Comparison of ENCODE assay signal across 13 cellular contexts in genomic region chr2:232937278-232937906, GRCh38.
DNase-seq lines count a peak whose midpoint lies in the region; ATAC-seq lines count a peak whose summit lies in the region.
"Had no signal": no experiment of that assay in that cellular context is flagged by ENCODE, and none has a peak within 500 bp of the region (broad histone marks: within the 10 kb centered on the region; RNA-seq: fewer than 3 reads in every experiment).

No MANE protein-coding gene starts in this region.

- H3K4me3 ChIP-seq in adipocyte (ENCODE audit: low read length), result no peak overlapping the region
- H3K4me3 ChIP-seq in effector memory CD4-positive, alpha-beta T cell (ENCODE audit: insufficient read depth, low read depth, low read length, poor library complexity, severe bottlenecking), result no peak overlapping the region

- no peaks in the 10 kb centered on the region for H3K36me3 ChIP-seq in adipocyte (ENCODE audit: control insufficient read depth, insufficient read depth, low read length, severe bottlenecking)
- no peaks in the 10 kb centered on the region for H3K36me3 ChIP-seq in effector memory CD4-positive, alpha-beta T cell (ENCODE audit: control insufficient read depth, insufficient read depth, low read length)

- no peak overlapping the region for H3K9ac ChIP-seq in adipocyte (ENCODE audit: low read length)

- H3K27me3 ChIP-seq in adipocyte (replicated peaks; ENCODE audit: control insufficient read depth, insufficient read depth, low read length), result peaks cover 10% of the 10 kb centered on the region
- no peaks in the 10 kb centered on the region for H3K27me3 ChIP-seq in effector memory CD4-positive, alpha-beta T cell (replicated peaks; ENCODE audit: control insufficient read depth, insufficient read depth, low read length, poor library complexity, severe bottlenecking)

- no peak overlapping the region for H3K27ac ChIP-seq in effector memory CD4-positive, alpha-beta T cell (ENCODE audit: insufficient read depth, low read length, poor library complexity, severe bottlenecking)

- DNase-seq in AG20443 (ENCODE audit: low spot score) (peak; percentile 82), HuH-7 (ENCODE audit: low spot score) (peak; percentile 53), adipocyte (ENCODE audit: low read depth) (peak; percentile 32), iris pigment epithelial cell (ENCODE audit: low read depth) (peak; percentile 83), NCI-H345 treated with DMSO at 0.1 percent for 48 hours (lab: John Stamatoyannopoulos, UW; ENCODE audit: unreplicated experiment) (no peak), NCI-H2081 (lab: John Stamatoyannopoulos, UW) (no peak)
- DNase-seq in effector memory CD4-positive, alpha-beta T cell, result no peak
- DNase-seq: activated effector memory CD4-positive, alpha-beta T cell treated with anti-CD3 and anti-CD28 coated beads, Interleukin-2, amount 50 U/mL, for 16 hours; foreskin melanocyte; left ventricle myocardium superior; NCI-H1105 treated with DMSO at 0.1 percent for 48 hours; stimulated activated CD8-positive, alpha-beta memory T cell treated with anti-CD3 and anti-CD28 coated beads, Interleukin-4, amount 100 ng/mL, for 48 hours had no signal

- H3K9me3 ChIP-seq in adipocyte (ENCODE audit: control insufficient read depth, low read length), result peaks cover 4% of the 10 kb centered on the region
- no peaks in the 10 kb centered on the region for H3K9me3 ChIP-seq in effector memory CD4-positive, alpha-beta T cell (ENCODE audit: control insufficient read depth, low read length)

- no peak for ATAC-seq in HG02970 (IDR thresholded peaks at IDR 0.05; ENCODE audit: low FRiP score, unreplicated experiment)
- ATAC-seq: left ventricle myocardium superior had no signal

- no peaks in the 10 kb centered on the region for H3K4me1 ChIP-seq in adipocyte (ENCODE audit: control insufficient read depth, insufficient read depth, low read length)
- no peaks in the 10 kb centered on the region for H3K4me1 ChIP-seq in effector memory CD4-positive, alpha-beta T cell (ENCODE audit: control insufficient read depth, insufficient read depth, low read length, poor library complexity, severe bottlenecking)

Comparison
In these comparisons a context has a peak if more than half of its experiments do, and no peak if none do; other contexts are left out.
1. DNase-seq: peak in AG20443 (single experiment), HuH-7 (single experiment), adipocyte (single experiment) and iris pigment epithelial cell (single experiment); none in NCI-H345 treated with DMSO at 0.1 percent for 48 hours (single experiment), effector memory CD4-positive, alpha-beta T cell (0 of 3) and NCI-H2081 (0 of 2).